ENCODE assay signal across 1 cellular context in the genomic region with DNA sequence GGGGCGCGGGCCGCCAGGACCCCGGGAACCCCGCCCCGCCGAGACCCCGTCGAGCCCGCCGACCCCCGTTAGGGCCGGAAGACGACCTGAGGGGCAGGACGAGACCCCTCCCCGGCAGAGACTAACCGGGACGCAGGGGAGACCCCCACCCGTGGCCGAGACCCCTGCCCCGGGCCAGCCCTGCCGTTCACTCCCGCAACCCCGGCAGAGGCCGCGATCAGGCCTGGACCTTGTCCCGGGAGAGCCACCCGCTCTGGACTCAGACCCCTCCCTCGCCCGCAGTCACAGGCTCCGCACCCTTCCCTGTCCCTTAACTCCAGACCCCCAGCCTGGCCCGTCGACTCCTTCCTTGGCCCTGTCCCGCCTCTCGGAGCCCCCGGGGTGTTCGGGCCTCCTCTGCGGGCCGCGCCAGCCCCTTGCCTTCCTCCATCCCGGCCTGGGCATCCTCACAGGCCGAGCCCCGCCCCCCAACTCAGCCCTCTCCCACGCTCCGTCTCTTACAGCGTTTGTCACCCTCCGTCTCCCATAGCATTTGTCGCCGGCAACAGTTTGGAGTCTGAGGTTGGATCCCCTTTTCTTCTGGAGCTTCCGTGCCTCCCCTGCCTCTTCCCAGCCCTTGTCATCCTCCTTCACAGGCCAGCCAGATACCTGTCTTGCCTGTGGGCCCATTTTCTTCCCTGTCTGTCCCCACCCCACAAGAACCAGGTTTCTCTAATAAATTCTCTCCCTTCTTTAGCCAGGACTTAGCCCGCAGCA.
TF ChIP-seq lines count a peak whose summit lies in the region.

No MANE protein-coding gene starts in this region.

TF ChIP-seq in K562, 482 proteins besides CTCF, POLR2A, EP300 and RAD21 (continued from another document):
- TF ChIP-seq, protein P1, sequence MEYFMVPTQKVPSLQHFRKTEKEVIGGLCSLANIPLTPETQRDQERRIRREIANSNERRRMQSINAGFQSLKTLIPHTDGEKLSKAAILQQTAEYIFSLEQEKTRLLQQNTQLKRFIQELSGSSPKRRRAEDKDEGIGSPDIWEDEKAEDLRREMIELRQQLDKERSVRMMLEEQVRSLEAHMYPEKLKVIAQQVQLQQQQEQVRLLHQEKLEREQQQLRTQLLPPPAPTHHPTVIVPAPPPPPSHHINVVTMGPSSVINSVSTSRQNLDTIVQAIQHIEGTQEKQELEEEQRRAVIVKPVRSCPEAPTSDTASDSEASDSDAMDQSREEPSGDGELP (CRISPR knock-in tag; IDR thresholded peaks at IDR 0.05; ENCODE audit: borderline replicate concordance): peak; percentile 26; the same call in 1 of the 2 replicates
- TF ChIP-seq ETV5 (CRISPR knock-in tag; IDR thresholded peaks at IDR 0.05; ENCODE audit: low read depth) (no peak), ELF2 (CRISPR knock-in tag; IDR thresholded peaks at IDR 0.05) (no peak), JUN (IDR thresholded peaks at IDR 0.05; ENCODE audit: borderline replicate concordance, low read depth, low read length) (no peak), JUN (CRISPR knock-in tag; IDR thresholded peaks at IDR 0.05; ENCODE audit: borderline replicate concordance) (0 out of 2 replicates have a peak, but pooled peaks have one; percentile 41), ZBTB7A (IDR thresholded peaks at IDR 0.05; ENCODE audit: borderline replicate concordance, control insufficient read depth, low read depth, low read length) (0 out of 2 replicates have a peak, but pooled peaks have one; percentile 10), SAP30 (IDR thresholded peaks at IDR 0.05; ENCODE audit: borderline replicate concordance, insufficient read depth, low read depth, low read length, poor library complexity, severe bottlenecking) (peak; percentile 8), FOXM1 (IDR thresholded peaks at IDR 0.05; ENCODE audit: low read depth) (no peak), FOXM1 (CRISPR knock-in tag; IDR thresholded peaks at IDR 0.05; ENCODE audit: low read depth) (no peak), ZNF780A (CRISPR knock-in tag; IDR thresholded peaks at IDR 0.05) (no peak), BRD4 (IDR thresholded peaks at IDR 0.05) (no peak), RFX1 (IDR thresholded peaks at IDR 0.05) (no peak), ZNF785 (CRISPR knock-in tag; IDR thresholded peaks at IDR 0.05) (no peak), HMG20B (CRISPR knock-in tag; IDR thresholded peaks at IDR 0.05) (no peak), RB1 (IDR thresholded peaks at IDR 0.05; ENCODE audit: low read depth) (no peak), LCOR (CRISPR knock-in tag; IDR thresholded peaks at IDR 0.05) (no peak), EGR1 (conservative IDR thresholded peaks at IDR 0.05) (peak; percentile 60), XRCC4 (IDR thresholded peaks at IDR 0.05; ENCODE audit: extremely low read depth, insufficient read depth, insufficient read length) (no peak)
- TF ChIP-seq, protein P2, sequence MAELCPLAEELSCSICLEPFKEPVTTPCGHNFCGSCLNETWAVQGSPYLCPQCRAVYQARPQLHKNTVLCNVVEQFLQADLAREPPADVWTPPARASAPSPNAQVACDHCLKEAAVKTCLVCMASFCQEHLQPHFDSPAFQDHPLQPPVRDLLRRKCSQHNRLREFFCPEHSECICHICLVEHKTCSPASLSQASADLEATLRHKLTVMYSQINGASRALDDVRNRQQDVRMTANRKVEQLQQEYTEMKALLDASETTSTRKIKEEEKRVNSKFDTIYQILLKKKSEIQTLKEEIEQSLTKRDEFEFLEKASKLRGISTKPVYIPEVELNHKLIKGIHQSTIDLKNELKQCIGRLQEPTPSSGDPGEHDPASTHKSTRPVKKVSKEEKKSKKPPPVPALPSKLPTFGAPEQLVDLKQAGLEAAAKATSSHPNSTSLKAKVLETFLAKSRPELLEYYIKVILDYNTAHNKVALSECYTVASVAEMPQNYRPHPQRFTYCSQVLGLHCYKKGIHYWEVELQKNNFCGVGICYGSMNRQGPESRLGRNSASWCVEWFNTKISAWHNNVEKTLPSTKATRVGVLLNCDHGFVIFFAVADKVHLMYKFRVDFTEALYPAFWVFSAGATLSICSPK (IDR thresholded peaks at IDR 0.05; ENCODE audit: borderline replicate concordance): no peak
- TF ChIP-seq, protein P3, sequence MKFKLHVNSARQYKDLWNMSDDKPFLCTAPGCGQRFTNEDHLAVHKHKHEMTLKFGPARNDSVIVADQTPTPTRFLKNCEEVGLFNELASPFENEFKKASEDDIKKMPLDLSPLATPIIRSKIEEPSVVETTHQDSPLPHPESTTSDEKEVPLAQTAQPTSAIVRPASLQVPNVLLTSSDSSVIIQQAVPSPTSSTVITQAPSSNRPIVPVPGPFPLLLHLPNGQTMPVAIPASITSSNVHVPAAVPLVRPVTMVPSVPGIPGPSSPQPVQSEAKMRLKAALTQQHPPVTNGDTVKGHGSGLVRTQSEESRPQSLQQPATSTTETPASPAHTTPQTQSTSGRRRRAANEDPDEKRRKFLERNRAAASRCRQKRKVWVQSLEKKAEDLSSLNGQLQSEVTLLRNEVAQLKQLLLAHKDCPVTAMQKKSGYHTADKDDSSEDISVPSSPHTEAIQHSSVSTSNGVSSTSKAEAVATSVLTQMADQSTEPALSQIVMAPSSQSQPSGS (CRISPR knock-in tag; IDR thresholded peaks at IDR 0.05): no peak
- TF ChIP-seq, protein P4, sequence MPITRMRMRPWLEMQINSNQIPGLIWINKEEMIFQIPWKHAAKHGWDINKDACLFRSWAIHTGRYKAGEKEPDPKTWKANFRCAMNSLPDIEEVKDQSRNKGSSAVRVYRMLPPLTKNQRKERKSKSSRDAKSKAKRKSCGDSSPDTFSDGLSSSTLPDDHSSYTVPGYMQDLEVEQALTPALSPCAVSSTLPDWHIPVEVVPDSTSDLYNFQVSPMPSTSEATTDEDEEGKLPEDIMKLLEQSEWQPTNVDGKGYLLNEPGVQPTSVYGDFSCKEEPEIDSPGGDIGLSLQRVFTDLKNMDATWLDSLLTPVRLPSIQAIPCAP (CRISPR knock-in tag; IDR thresholded peaks at IDR 0.05; ENCODE audit: borderline replicate concordance): no peak
- TF ChIP-seq, protein P5, sequence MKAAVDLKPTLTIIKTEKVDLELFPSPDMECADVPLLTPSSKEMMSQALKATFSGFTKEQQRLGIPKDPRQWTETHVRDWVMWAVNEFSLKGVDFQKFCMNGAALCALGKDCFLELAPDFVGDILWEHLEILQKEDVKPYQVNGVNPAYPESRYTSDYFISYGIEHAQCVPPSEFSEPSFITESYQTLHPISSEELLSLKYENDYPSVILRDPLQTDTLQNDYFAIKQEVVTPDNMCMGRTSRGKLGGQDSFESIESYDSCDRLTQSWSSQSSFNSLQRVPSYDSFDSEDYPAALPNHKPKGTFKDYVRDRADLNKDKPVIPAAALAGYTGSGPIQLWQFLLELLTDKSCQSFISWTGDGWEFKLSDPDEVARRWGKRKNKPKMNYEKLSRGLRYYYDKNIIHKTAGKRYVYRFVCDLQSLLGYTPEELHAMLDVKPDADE (conservative IDR thresholded peaks at IDR 0.05; ENCODE audit: control insufficient read depth, low read depth, low read length): 0 out of 2 replicates have a peak, but pooled peaks have one; percentile 16
TF ChIP-seq in K562: peak in this region for 11.
